8 cellular contexts compared by ENCODE assay signal in genomic region chr14:97177016-97177415, GRCh38.
DNase-seq lines count a peak whose midpoint lies in the region; ATAC-seq and TF ChIP-seq lines count a peak whose summit lies in the region.

No MANE protein-coding gene starts in this region.

- BruUV-seq in A673 (replicated peaks; lab: Mats Ljungman, UMichigan): no TSS peak

- H3K9me3 ChIP-seq in A673 (ENCODE audit: low read depth, low read length, poor library complexity, severe bottlenecking): no peaks in the 10 kb centered on the region

- intact Hi-C loops in A673 (cut with micrococcal nuclease; ENCODE audit: unreplicated experiment): loop anchor here (5.0 kb wide), 1 partner anchor 35 kb away; no protein-coding TSS in a partner anchor

- H3K4me1 ChIP-seq in A673 (ENCODE audit: insufficient read depth, low read length, poor library complexity, severe bottlenecking): peaks cover 64% of the 10 kb centered on the region

- ATAC-seq in HG02759 (IDR thresholded peaks at IDR 0.05; ENCODE audit: unreplicated experiment) (no peak), HG03280 (IDR thresholded peaks at IDR 0.05; ENCODE audit: unreplicated experiment) (no peak)

- peak; percentile 29; the same call in 1 of the 2 replicates for TF ChIP-seq CTCF in A673 (conservative IDR thresholded peaks at IDR 0.05; ENCODE audit: low read depth, low read length)
- peak; percentile 14; the same call in 1 of the 2 replicates for TF ChIP-seq CTCF in GM12875 (IDR thresholded peaks at IDR 0.05; ENCODE audit: borderline replicate concordance, insufficient read depth, low read depth, low read length)

- no peak overlapping the region for H3K4me3 ChIP-seq in A673 (ENCODE audit: low read depth, low read length, poor library complexity, severe bottlenecking)
- H3K4me3 ChIP-seq in GM12875 (ENCODE audit: low read depth, low read length): no peak overlapping the region

- H3K27me3 ChIP-seq in A673 (replicated peaks; ENCODE audit: insufficient read depth, low read depth, low read length, poor library complexity): no peaks in the 10 kb centered on the region

- no peaks in the 10 kb centered on the region for H3K36me3 ChIP-seq in A673 (ENCODE audit: insufficient read depth, low read length, poor library complexity, severe bottlenecking)

- CTCF ChIA-PET in A673 (lab: Charles Lee): no interaction called here

- DNase-seq in A673 (ENCODE audit: low spot score): no peak
- DNase-seq in NCI-H460 (ENCODE audit: extremely low read depth, low read depth): peak; percentile 18
- DNase-seq in astrocyte of the hippocampus (ENCODE audit: low read depth, low spot score): peak; percentile 33
- DNase-seq in mucosa of gallbladder (ENCODE audit: low spot score): no peak
- DNase-seq in middle frontal gyrus (ENCODE audit: extremely low spot score, low spot score): no peak

- POLR2A ChIA-PET in A673 (lab: Charles Lee; ENCODE audit: low non-redundant PET): interaction anchor here (0.6 kb wide), 1 partner anchor 56 kb away, joined by 3 read pairs; no protein-coding TSS in a partner anchor

- H3K27ac ChIP-seq in A673 (ENCODE audit: low read depth, low read length, poor library complexity, severe bottlenecking): peak overlapping the region; percentile 83

Comparison
In these comparisons a context has a peak if more than half of its experiments do, and no peak if none do; other contexts are left out.
1. DNase-seq: peak in NCI-H460 (single experiment) and astrocyte of the hippocampus (single experiment); none in A673 (single experiment), mucosa of gallbladder (single experiment) and middle frontal gyrus (single experiment).